8 cellular contexts compared by ENCODE assay signal in the genomic region with DNA sequence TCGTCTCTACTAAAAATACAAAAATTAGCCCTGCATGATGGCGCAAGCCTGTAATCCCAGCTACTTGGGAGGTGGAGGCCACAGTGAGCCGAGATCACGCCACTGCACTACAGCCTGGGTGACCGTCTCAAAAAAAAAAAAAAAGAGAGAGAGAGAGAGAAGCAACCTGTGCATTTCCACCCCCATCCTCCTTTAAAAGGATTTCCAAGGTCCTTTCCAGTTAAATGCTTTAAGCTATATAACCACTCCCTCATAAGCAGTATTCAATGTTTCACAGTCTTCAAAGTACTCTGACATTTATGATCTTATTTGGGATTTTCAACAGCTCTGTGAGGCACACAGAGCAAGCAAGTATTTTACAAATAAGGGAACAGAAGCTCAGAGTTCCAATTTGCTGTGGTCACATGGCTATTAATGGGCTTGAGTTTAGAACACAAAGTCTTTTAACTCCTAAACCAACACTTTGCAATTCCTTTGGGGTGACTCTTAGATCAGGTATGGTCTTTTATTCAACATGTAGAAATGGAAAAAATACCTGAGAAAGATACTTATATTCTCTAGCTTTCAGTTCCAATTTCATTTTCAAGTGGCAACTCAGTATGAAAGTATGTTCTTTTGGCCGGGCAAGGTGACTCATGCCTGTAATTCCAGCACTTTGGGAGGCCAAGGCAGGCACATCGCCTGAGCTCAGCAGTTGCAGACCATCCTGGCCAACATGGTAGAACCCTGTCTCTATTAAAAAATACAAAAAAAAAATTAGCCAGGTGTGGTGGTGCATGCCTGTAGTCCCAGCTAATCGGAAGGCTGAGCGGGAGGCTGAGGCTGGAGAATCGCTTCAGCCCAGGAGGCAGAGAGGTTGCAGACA. TPM values are rescaled to one million over a fixed set of nuclear protein-coding genes. Genes with fewer than 3 reads are reported as not detected.
DNase-seq lines count a peak whose midpoint lies in the region; ATAC-seq, FAIRE-seq and TF ChIP-seq lines count a peak whose summit lies in the region.

No MANE protein-coding gene starts in this region.

- FAIRE-seq in urothelium cell line (lab: Jason Lieb, UNC): peak; percentile 48

- peaks cover 26% of the 10 kb centered on the region for H3K4me1 ChIP-seq in Panc1 (ENCODE audit: control insufficient read depth, insufficient read depth, low read length)

- peak overlapping the region; percentile 64 to 69 for H3K27ac Mint-ChIP-seq in natural killer cell

- H3K36me3 ChIP-seq in Panc1 (ENCODE audit: control insufficient read depth, insufficient read depth, low read length): no peaks in the 10 kb centered on the region

- peak; percentile 97 for ATAC-seq in Panc1
- peak in 1 of 3 donors; percentile 21 for ATAC-seq in natural killer cell
- ATAC-seq in GM19328 (IDR thresholded peaks at IDR 0.05; ENCODE audit: unreplicated experiment): no peak

- no peaks in the 10 kb centered on the region for H3K27me3 Mint-ChIP-seq in natural killer cell (ENCODE audit: low read depth in 2 of 2)

- no peaks in the 10 kb centered on the region for H3K9me3 Mint-ChIP-seq in natural killer cell

- no peaks in the 10 kb centered on the region for H3K9me3 ChIP-seq in Panc1 (ENCODE audit: control insufficient read depth, insufficient read depth, low read depth, low read length)

- no TSS peak for BruUV-seq in Panc1 (replicated peaks; lab: Mats Ljungman, UMichigan)

- no peaks in the 10 kb centered on the region for H3K36me3 Mint-ChIP-seq in natural killer cell

- no peak overlapping the region for H3K4me3 Mint-ChIP-seq in natural killer cell

- TF ChIP-seq CTCF in Panc1 (IDR thresholded peaks at IDR 0.05): no peak
- TF ChIP-seq CTCF in natural killer cell (IDR thresholded peaks at IDR 0.05): no peak

- peak overlapping the region; percentile 82 for H3K27ac ChIP-seq in Panc1 (ENCODE audit: low read length)

- in situ Hi-C loops in Panc1 (cut with HindIII; ENCODE audit: low pct_unique_long_range_greater_than_20kb, low sequenced_read_pairs): no loop called here

- peaks cover 41 to 42% of the 10 kb centered on the region in 2 donors for H3K4me1 Mint-ChIP-seq in natural killer cell

- CTCF ChIA-PET in Panc1 (lab: Charles Lee): interaction anchor here (0.6 to 1.1 kb wide), 4 partner anchors 14 to 91 kb away, joined by 3 to 6 read pairs (median 3); no protein-coding TSS in a partner anchor

- POLR2A ChIA-PET in Panc1 (lab: Charles Lee): interaction anchor here (0.6 to 1.2 kb wide), 5 partner anchors 12 to 273 kb away, joined by 3 to 9 read pairs (median 4); no protein-coding TSS in a partner anchor

- H3K27me3 ChIP-seq in Panc1 (ENCODE audit: control insufficient read depth, insufficient read depth, low read length): no peaks in the 10 kb centered on the region

- peak overlapping the region; percentile 1 to 42; a peak in 3 of 4 replicates for H3K4me3 ChIP-seq in Panc1 (ENCODE audit: low read depth in 2 of 2, low read length in 2 of 2)

- DNase-seq in activated CD8-positive, alpha-beta memory T cell treated with anti-CD3 and anti-CD28 coated beads for 48 hours (ENCODE audit: low read depth in 2 of 3, low spot score in 2 of 3): peak in 2 of 3 experiments; percentile 23 to 31
- DNase-seq in activated CD8-positive, alpha-beta memory T cell treated with anti-CD3 and anti-CD28 coated beads, Interleukin-2, amount 50 U/mL, for 48 hours: no peak
- DNase-seq in Panc1 (ENCODE audit: low read depth, low spot score) (peak; percentile 69), cerebellar cortex (ENCODE audit: low spot score) (peak; percentile 89), natural killer cell (no peak), urothelium cell line (ENCODE audit: low spot score) (peak; percentile 39), hippocampal formation (lab: John Stamatoyannopoulos, UW) (no peak)

- intact Hi-C loops in Panc1 (cut with micrococcal nuclease; ENCODE audit: unreplicated experiment): no loop called here
- intact Hi-C loops in natural killer cell (cut with micrococcal nuclease): no loop called here

RNA-seq across cellular contexts. Expression of gene SPOP, which starts 31.3 kb away (rescaled TPM):
- total RNA-seq in Panc1 (2021; ENCODE audit: unreplicated experiment) (58.0 TPM), natural killer cell (10 to 100 TPM; 45.4 to 56.5 (median 54.7) TPM)
- 46.6 TPM for polyA plus RNA-seq in Panc1 (2012; ENCODE audit: insufficient read length)

Comparison
In these comparisons a context has a peak if more than half of its experiments do, and no peak if none do; other contexts are left out.
1. DNase-seq: peak in activated CD8-positive, alpha-beta memory T cell treated with anti-CD3 and anti-CD28 coated beads for 48 hours (2 of 3), Panc1 (single experiment), cerebellar cortex (single experiment) and urothelium cell line (single experiment); none in activated CD8-positive, alpha-beta memory T cell treated with anti-CD3 and anti-CD28 coated beads, Interleukin-2, amount 50 U/mL, for 48 hours (single experiment), natural killer cell (single experiment) and hippocampal formation (0 of 2).